Comparison of ENCODE assay signal across 13 cellular contexts in genomic region chr3:110623571-110623970, GRCh38.
A peak's percentile ranks its signal among the peaks of the same experiment; 100 is the strongest.
DNase-seq lines count a peak whose midpoint lies in the region; ATAC-seq and TF ChIP-seq lines count a peak whose summit lies in the region.
"Had no signal": no experiment of that assay in that cellular context is flagged by ENCODE, and none has a peak within 500 bp of the region (broad histone marks: within the 10 kb centered on the region; RNA-seq: fewer than 3 reads in every experiment).

No MANE protein-coding gene starts in this region.

- no peak for TF ChIP-seq CTCF in epithelial cell of proximal tubule (conservative IDR thresholded peaks at IDR 0.05; ENCODE audit: low read depth, low read length)

- peak; percentile 6 for DNase-seq in epithelial cell of proximal tubule (ENCODE audit: low read depth)
- DNase-seq in HuH-7 (ENCODE audit: low spot score): no peak
- DNase-seq in activated T-cell treated with anti-CD3 and anti-CD28 coated beads, Interleukin-2, amount 50 U/mL, for 48 hours: no peak
- DNase-seq: activated CD4-positive, alpha-beta T cell treated with anti-CD3 and anti-CD28 coated beads for 48 hours; activated T-cell treated with anti-CD3 and anti-CD28 coated beads, Interleukin-2, amount 50 U/mL, for 1 hour; left lung; naive thymus-derived CD4-positive, alpha-beta T cell; NCI-H2029 had no signal

- no peak overlapping the region for H3K4me3 ChIP-seq in epithelial cell of proximal tubule (ENCODE audit: low read depth, low read length)
- H3K4me3 ChIP-seq: left lung had no signal

- peak; percentile 55 for ATAC-seq in GM18502 (IDR thresholded peaks at IDR 0.05; ENCODE audit: poor library complexity, unreplicated experiment)
- peak; percentile 49 for ATAC-seq in GM19463 (IDR thresholded peaks at IDR 0.05; ENCODE audit: unreplicated experiment)
- ATAC-seq in HG03469 (IDR thresholded peaks at IDR 0.05; ENCODE audit: unreplicated experiment): peak; percentile 48
- no peak for ATAC-seq in GM21528 (IDR thresholded peaks at IDR 0.05; ENCODE audit: low FRiP score, unreplicated experiment)
- ATAC-seq in GM19452 (IDR thresholded peaks at IDR 0.05; ENCODE audit: unreplicated experiment): no peak
- ATAC-seq: left lung; naive thymus-derived CD4-positive, alpha-beta T cell had no signal

Comparison
In these comparisons a context has a peak if more than half of its experiments do, and no peak if none do; other contexts are left out.
1. ATAC-seq: peak in GM18502 (single experiment), GM19463 (single experiment) and HG03469 (single experiment); none in GM21528 (single experiment) and GM19452 (single experiment).